Comparison of ENCODE assay signal across 22 cellular contexts in the genomic region with DNA sequence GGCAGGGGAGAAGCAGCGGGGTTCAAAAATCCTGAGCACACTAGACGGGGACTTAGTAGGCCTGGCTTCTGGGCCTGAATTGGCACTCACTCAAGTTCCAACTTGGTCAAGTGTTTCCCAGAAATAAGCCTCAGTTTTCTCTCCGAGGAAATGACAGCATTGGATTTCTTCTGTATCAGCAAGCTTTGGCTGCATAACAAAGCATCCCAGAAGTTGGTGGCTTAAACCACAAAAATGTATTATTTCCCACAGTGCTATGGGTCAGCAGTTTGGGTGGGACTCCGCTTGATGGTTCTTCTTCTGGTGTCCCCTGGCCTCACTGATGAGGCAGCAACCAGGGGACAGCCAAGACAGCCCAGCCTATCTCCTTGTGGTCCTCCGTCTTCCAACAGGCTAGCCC. TPM values are rescaled to one million over a fixed set of nuclear protein-coding genes. Genes with fewer than 3 reads are reported as not detected.
"Had no signal": no experiment of that assay in that cellular context is flagged by ENCODE, and none has a peak within 500 bp of the region (broad histone marks: within the 10 kb centered on the region; RNA-seq: fewer than 3 reads in every experiment).

No MANE protein-coding gene starts in this region.

- H2AFZ ChIP-seq: neural progenitor cell had no signal

- H3K36me3 Mint-ChIP-seq: neural progenitor cell had no signal

- DNase-seq: activated CD4-positive, alpha-beta T cell treated with anti-CD3 and anti-CD28 coated beads, Interleukin-2, amount 50 U/mL, for 1 hour; activated CD4-positive, CD25-positive, alpha-beta regulatory T cell treated with anti-CD3 and anti-CD28 coated beads, Interleukin-2, amount 50 U/mL, for 72 hours; activated CD8-positive, alpha-beta memory T cell treated with anti-CD3 and anti-CD28 coated beads, Interleukin-2, amount 50 U/mL, for 4 hours; activated gamma-delta T cell; activated naive CD8-positive, alpha-beta T cell treated with anti-CD3 and anti-CD28 coated beads, Interleukin-2, amount 10 ng/mL, durations not matched to agents 7 days and 5 days; activated T-cell treated with anti-CD3 and anti-CD28 coated beads, Interleukin-2, amount 50 U/mL, for 4 hours; amygdala; body of pancreas; dorsolateral prefrontal cortex; foreskin melanocyte; glutamatergic neuron; hippocampal formation; islet precursor cell; stimulated activated naive CD8-positive, alpha-beta T cell treated with anti-CD3 and anti-CD28 coated beads, Interleukin-15, amount 100 ng/mL, for 72 hours; transverse colon had no signal

- H3K27me3 Mint-ChIP-seq: activated naive CD8-positive, alpha-beta T cell treated with anti-CD3 and anti-CD28 coated beads, Interleukin-2, amount 10 ng/mL, durations not matched to agents 7 days and 5 days; stimulated activated naive CD8-positive, alpha-beta T cell treated with anti-CD3 and anti-CD28 coated beads, Interleukin-15, amount 100 ng/mL, for 72 hours had no signal

- H3K9me3 ChIP-seq: body of pancreas, suprapubic skin, transverse colon, vagina had no signal

- H3K9ac ChIP-seq: neural progenitor cell had no signal

- H3K27ac Mint-ChIP-seq: activated naive CD8-positive, alpha-beta T cell treated with anti-CD3 and anti-CD28 coated beads, Interleukin-2, amount 10 ng/mL, durations not matched to agents 7 days and 5 days; neural progenitor cell; progenitor cell of endocrine pancreas had no signal

- H3K9me3 Mint-ChIP-seq: activated naive CD8-positive, alpha-beta T cell treated with anti-CD3 and anti-CD28 coated beads, Interleukin-2, amount 10 ng/mL, durations not matched to agents 7 days and 5 days; activated T-cell treated with anti-CD3 and anti-CD28 coated beads, Interleukin-2, amount 50 U/mL, for 4 hours; neural progenitor cell had no signal

- H3K4me2 ChIP-seq: neural progenitor cell had no signal

- ATAC-seq: activated T-cell treated with anti-CD3 and anti-CD28 coated beads, Interleukin-2, amount 50 U/mL, for 4 hours; body of pancreas; left lobe of liver; stimulated activated naive CD8-positive, alpha-beta T cell treated with anti-CD3 and anti-CD28 coated beads, Interleukin-15, amount 100 ng/mL, for 72 hours had no signal

- H3K4me3 Mint-ChIP-seq: activated naive CD8-positive, alpha-beta T cell treated with anti-CD3 and anti-CD28 coated beads, Interleukin-2, amount 10 ng/mL, durations not matched to agents 7 days and 5 days; neural progenitor cell had no signal

- H3K4me3 ChIP-seq: body of pancreas, dorsolateral prefrontal cortex, lung, neural progenitor cell, suprapubic skin, transverse colon, vagina had no signal

- H3K4me1 ChIP-seq: body of pancreas, suprapubic skin, transverse colon, vagina had no signal

- H3K27me3 ChIP-seq: neural progenitor cell, vagina had no signal

- H3K27ac ChIP-seq: body of pancreas, neural progenitor cell, suprapubic skin, transverse colon, vagina had no signal

- H3K36me3 ChIP-seq: neural progenitor cell, suprapubic skin, transverse colon, vagina had no signal

RNA-seq across cellular contexts. Expression of gene CYTH4, which starts 1.6 kb away (rescaled TPM):
- total RNA-seq: epithelial cell of proximal tubule, progenitor cell of endocrine pancreas had no signal
